ENCODE assay signal across 2 cellular contexts in genomic region chr17:8386841-8387240, GRCh38.
TF ChIP-seq lines count a peak whose summit lies in the region.

No MANE protein-coding gene starts in this region.

TF ChIP-seq in IMR-90, 13 proteins besides CTCF, POLR2A, EP300 and RAD21:
- no peak for TF ChIP-seq NFE2L2 (IDR thresholded peaks at IDR 0.05; ENCODE audit: low read depth, low read length)
- no peak for TF ChIP-seq BHLHE40 (IDR thresholded peaks at IDR 0.05; ENCODE audit: low read depth, low read length)
- TF ChIP-seq RFX5 (IDR thresholded peaks at IDR 0.05; ENCODE audit: low read depth, low read length): no peak
- TF ChIP-seq RCOR1 (IDR thresholded peaks at IDR 0.05; ENCODE audit: insufficient replicate concordance, low read length): no peak
- no peak for TF ChIP-seq FOS (IDR thresholded peaks at IDR 0.05; ENCODE audit: low read depth, low read length)
- TF ChIP-seq MXI1 (IDR thresholded peaks at IDR 0.05; ENCODE audit: borderline replicate concordance, low read depth, low read length): no peak
- TF ChIP-seq ELK1 (IDR thresholded peaks at IDR 0.05; ENCODE audit: borderline replicate concordance, low read depth, low read length): no peak
- no peak for TF ChIP-seq CEBPB (IDR thresholded peaks at IDR 0.05; ENCODE audit: low read depth, low read length)
- no peak for TF ChIP-seq MAZ (IDR thresholded peaks at IDR 0.05; ENCODE audit: borderline replicate concordance, low read depth, low read length)
- no peak for TF ChIP-seq SMC3 (IDR thresholded peaks at IDR 0.05; ENCODE audit: low read depth, low read length)
- no peak for TF ChIP-seq CHD1 (IDR thresholded peaks at IDR 0.05; ENCODE audit: low read depth, low read length)
- TF ChIP-seq MAFK (IDR thresholded peaks at IDR 0.05; ENCODE audit: low read depth, low read length): no peak
- TF ChIP-seq, protein P1, sequence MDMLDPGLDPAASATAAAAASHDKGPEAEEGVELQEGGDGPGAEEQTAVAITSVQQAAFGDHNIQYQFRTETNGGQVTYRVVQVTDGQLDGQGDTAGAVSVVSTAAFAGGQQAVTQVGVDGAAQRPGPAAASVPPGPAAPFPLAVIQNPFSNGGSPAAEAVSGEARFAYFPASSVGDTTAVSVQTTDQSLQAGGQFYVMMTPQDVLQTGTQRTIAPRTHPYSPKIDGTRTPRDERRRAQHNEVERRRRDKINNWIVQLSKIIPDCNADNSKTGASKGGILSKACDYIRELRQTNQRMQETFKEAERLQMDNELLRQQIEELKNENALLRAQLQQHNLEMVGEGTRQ (IDR thresholded peaks at IDR 0.05; ENCODE audit: low read depth, low read length): no peak

TF ChIP-seq in WTC11, 78 proteins besides CTCF, POLR2A, EP300 and RAD21:
- TF ChIP-seq SMAD3 (CRISPR knock-in tag; IDR thresholded peaks at IDR 0.05; ENCODE audit: borderline replicate concordance) (no peak), ZNF396 (CRISPR knock-in tag; IDR thresholded peaks at IDR 0.05; ENCODE audit: borderline replicate concordance) (no peak), EMX1 (CRISPR knock-in tag; IDR thresholded peaks at IDR 0.05) (no peak), ATF2 (CRISPR knock-in tag; IDR thresholded peaks at IDR 0.05; ENCODE audit: borderline replicate concordance, low read depth) (no peak)
- TF ChIP-seq, protein P2, sequence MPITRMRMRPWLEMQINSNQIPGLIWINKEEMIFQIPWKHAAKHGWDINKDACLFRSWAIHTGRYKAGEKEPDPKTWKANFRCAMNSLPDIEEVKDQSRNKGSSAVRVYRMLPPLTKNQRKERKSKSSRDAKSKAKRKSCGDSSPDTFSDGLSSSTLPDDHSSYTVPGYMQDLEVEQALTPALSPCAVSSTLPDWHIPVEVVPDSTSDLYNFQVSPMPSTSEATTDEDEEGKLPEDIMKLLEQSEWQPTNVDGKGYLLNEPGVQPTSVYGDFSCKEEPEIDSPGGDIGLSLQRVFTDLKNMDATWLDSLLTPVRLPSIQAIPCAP (CRISPR knock-in tag; IDR thresholded peaks at IDR 0.05): no peak
